In genomic region chr17:2947996-2948550, GRCh38 we compare ENCODE assay signal across 14 cellular contexts.
"Had no signal": no experiment of that assay in that cellular context is flagged by ENCODE, and none has a peak within 500 bp of the region (broad histone marks: within the 10 kb centered on the region; RNA-seq: fewer than 3 reads in every experiment).

No MANE protein-coding gene starts in this region.

- H3K27me3 Mint-ChIP-seq: brain, T-helper 17 cell had no signal

- H3K36me3 Mint-ChIP-seq: activated naive CD4-positive, alpha-beta T cell treated with anti-CD3 and anti-CD28 coated beads, Interleukin-2, amount 10 ng/mL, durations not matched to agents 7 days and 5 days; brain had no signal

- H3K4me1 Mint-ChIP-seq: brain had no signal

- H3K4me1 ChIP-seq: upper lobe of left lung had no signal

- H3K4me3 ChIP-seq: left ventricle myocardium inferior, upper lobe of left lung had no signal

- H3K27ac ChIP-seq: foreskin keratinocyte, left ventricle myocardium inferior, neutrophil, upper lobe of left lung had no signal

- DNase-seq: activated CD4-positive, alpha-beta T cell treated with anti-CD3 and anti-CD28 coated beads, Interleukin-2, amount 50 U/mL, for 1 hour; activated naive CD4-positive, alpha-beta T cell treated with anti-CD3 and anti-CD28 coated beads, Interleukin-2, amount 10 ng/mL, durations not matched to agents 7 days and 5 days; foreskin keratinocyte; head of caudate nucleus; left ventricle myocardium inferior; right cardiac atrium; small intestine; stimulated activated CD4-positive, alpha-beta T cell treated with anti-CD3 and anti-CD28 coated beads, Interleukin-1b, Interleukin-23, amount 100 ng/mL, for 48 hours; stimulated activated naive CD4-positive, alpha-beta T cell; T-helper 17 cell; upper lobe of left lung had no signal

- H3K27me3 ChIP-seq: foreskin keratinocyte, neutrophil, upper lobe of left lung had no signal

- H3K36me3 ChIP-seq: left ventricle myocardium inferior, upper lobe of left lung had no signal

- H3K27ac Mint-ChIP-seq: activated naive CD4-positive, alpha-beta T cell treated with anti-CD3 and anti-CD28 coated beads, Interleukin-2, amount 10 ng/mL, durations not matched to agents 7 days and 5 days; activated T-helper 2 cell treated with anti-CD3 and anti-CD28 coated beads, Interferon-gamma antibody, Interleukin-2, Interleukin-4, amounts not matched to agents 10 μg/mL and 5 μg/mL and 100 μg/mL, durations not matched to agents 14 hours and 24 hours and 36 hours; brain; T-helper 17 cell had no signal

- H3K4me3 Mint-ChIP-seq: activated naive CD4-positive, alpha-beta T cell treated with anti-CD3 and anti-CD28 coated beads, Interleukin-2, amount 10 ng/mL, durations not matched to agents 7 days and 5 days; brain; T-helper 17 cell had no signal

- H3K9me3 Mint-ChIP-seq: activated naive CD4-positive, alpha-beta T cell treated with anti-CD3 and anti-CD28 coated beads, Interleukin-2, amount 10 ng/mL, durations not matched to agents 7 days and 5 days; activated T-helper 2 cell treated with anti-CD3 and anti-CD28 coated beads, Interferon-gamma antibody, Interleukin-2, Interleukin-4, amounts not matched to agents 10 μg/mL and 5 μg/mL and 100 μg/mL, durations not matched to agents 14 hours and 24 hours and 36 hours; brain had no signal

- H3K9me3 ChIP-seq: left ventricle myocardium inferior, neutrophil, upper lobe of left lung had no signal
